ENCODE assay signal across 8 cellular contexts in the genomic region with DNA sequence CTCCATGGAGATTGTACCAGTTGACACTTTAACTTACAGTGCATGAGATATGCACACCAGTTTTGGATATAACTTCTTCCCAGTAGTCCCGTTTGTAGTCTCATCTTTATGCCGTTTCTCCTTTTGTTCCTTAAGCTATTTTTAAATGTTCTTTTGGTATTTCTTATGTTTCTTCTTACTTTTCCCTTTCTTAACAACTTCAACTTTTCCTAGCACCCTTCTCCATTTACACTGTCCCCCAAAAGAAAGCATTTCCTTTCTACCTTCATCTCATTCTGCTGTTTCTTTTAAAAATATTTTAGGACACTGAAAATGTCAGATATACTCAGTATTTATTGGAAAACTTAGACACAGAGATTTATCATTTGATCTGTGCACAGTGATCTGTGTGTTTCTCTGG. TPM values are rescaled to one million over a fixed set of nuclear protein-coding genes. Genes with fewer than 3 reads are reported as not detected.
DNase-seq lines count a peak whose midpoint lies in the region; ATAC-seq and TF ChIP-seq lines count a peak whose summit lies in the region.

No MANE protein-coding gene starts in this region.

- H3K4me1 ChIP-seq in HUES64 (ENCODE audit: insufficient read depth, low read length) = 0 out of 2 replicates have a peak, but pooled peaks cover 7% of the 10 kb centered on the region
- H3K4me1 ChIP-seq in mucosa of stomach (ENCODE audit: control insufficient read depth, insufficient read depth, low read length) = no peaks in the 10 kb centered on the region

- no peak for ATAC-seq in HG02588 (IDR thresholded peaks at IDR 0.05; ENCODE audit: unreplicated experiment)

- peaks cover 13% of the 10 kb centered on the region for H3K27me3 Mint-ChIP-seq in brain

- H3K4me1 Mint-ChIP-seq in brain = peaks cover 77% of the 10 kb centered on the region

- H3K9me3 ChIP-seq in HUES64 (ENCODE audit: insufficient read depth, low read depth, low read length) (no peaks in the 10 kb centered on the region), mucosa of stomach (ENCODE audit: control insufficient read depth, low read length) (no peaks in the 10 kb centered on the region)

- H3K36me3 ChIP-seq in HUES64 (ENCODE audit: insufficient read depth, low read length) (peaks cover 34% of the 10 kb centered on the region), mucosa of stomach (ENCODE audit: control insufficient read depth, insufficient read depth, low read length) (no peaks in the 10 kb centered on the region)

- no peak overlapping the region for H3K27ac ChIP-seq in HUES64 (ENCODE audit: low read depth, low read length)
- no peak overlapping the region for H3K27ac ChIP-seq in substantia nigra (ENCODE audit: low read depth, low read length, poor library complexity, severe bottlenecking)

- peak overlapping the region; percentile 35 to 99 (median 66) for H3K27ac Mint-ChIP-seq in brain

- H3K4me3 ChIP-seq in AG10803 (ENCODE audit: low read length) (peak overlapping the region; percentile 95), HUES64 (ENCODE audit: low read length) (peak overlapping the region; percentile 92), mucosa of stomach (ENCODE audit: low read length) (no peak overlapping the region)

- H3K9me3 Mint-ChIP-seq in brain = no peaks in the 10 kb centered on the region

- 81% methylated on average over 2 of the region's 2 CpGs for WGBS in HUES64

- DNase-seq in AG10803 (ENCODE audit: low read depth) (no peak), NCI-H128 (lab: John Stamatoyannopoulos, UW; ENCODE audit: unreplicated experiment) (no peak), substantia nigra (lab: John Stamatoyannopoulos, UW) (no peak), NCI-H146 treated with DMSO at 0.1 percent for 48 hours (lab: John Stamatoyannopoulos, UW; ENCODE audit: unreplicated experiment) (no peak)

- H3K4me3 Mint-ChIP-seq in brain = peak overlapping the region; percentile 97 to 100 (median 99)

- peaks cover 20% of the 10 kb centered on the region for H3K36me3 Mint-ChIP-seq in brain

- H3K27me3 ChIP-seq in HUES64 (ENCODE audit: insufficient read depth, low read length) (no peaks in the 10 kb centered on the region), mucosa of stomach (ENCODE audit: control insufficient read depth, insufficient read depth, low read length) (no peaks in the 10 kb centered on the region)

- TF ChIP-seq CTCF in AG10803 (conservative IDR thresholded peaks at IDR 0.05; ENCODE audit: low read length) = no peak
- TF ChIP-seq CTCF in brain (conservative IDR thresholded peaks at IDR 0.05) = no peak

- H3K9ac ChIP-seq in HUES64 (ENCODE audit: low read depth, low read length) (peak overlapping the region; percentile 94; the same call in 1 of the 2 replicates), mucosa of stomach (ENCODE audit: low read length) (peak overlapping the region; percentile 85)

RNA-seq across cellular contexts. Expression of a gene that starts 1.5 kb away (rescaled TPM):
- polyA plus RNA-seq in HUES64 (2013, experiment 1 of 2) = 162 TPM
- polyA plus RNA-seq in HUES64 (2013, experiment 2 of 2) = 152 TPM
- polyA plus RNA-seq in brain (ENCODE audit: insufficient read depth, low read depth, low replicate concordance) = 97.4 TPM

RNA-seq across cellular contexts. Expression of a gene that starts 4.4 kb away (rescaled TPM):
- polyA plus RNA-seq in HUES64 (2013, experiment 1 of 2) = 44.1 TPM
- polyA plus RNA-seq in HUES64 (2013, experiment 2 of 2) = 39.9 TPM
- polyA plus RNA-seq in brain (ENCODE audit: insufficient read depth, low read depth, low replicate concordance) = 6.8 TPM

RNA-seq across cellular contexts. Expression of a gene that starts 51.7 kb away (rescaled TPM):
- polyA plus RNA-seq in HUES64 (2013, experiment 1 of 2) = 62.6 TPM
- polyA plus RNA-seq in HUES64 (2013, experiment 2 of 2) = 68.7 TPM
- polyA plus RNA-seq in brain (ENCODE audit: insufficient read depth, low read depth, low replicate concordance) = 48.6 TPM
